7 cellular contexts compared by ENCODE assay signal in genomic region chr2:128027278-128027800, GRCh38.
DNase-seq lines count a peak whose midpoint lies in the region; ATAC-seq, FAIRE-seq and TF ChIP-seq lines count a peak whose summit lies in the region.

No MANE protein-coding gene starts in this region.

- H3K4me3 ChIP-seq in astrocyte of the spinal cord (ENCODE audit: low read depth, low read length) = peak overlapping the region; percentile 91

- TF ChIP-seq CTCF in astrocyte of the spinal cord (IDR thresholded peaks at IDR 0.05; ENCODE audit: low read depth, low read length) = no peak

- ATAC-seq in HG03039 (IDR thresholded peaks at IDR 0.05; ENCODE audit: unreplicated experiment) = peak; percentile 80

- in situ Hi-C loops in astrocyte of the spinal cord (cut with HindIII; ENCODE audit: low sequenced_read_pairs) = no loop called here

- peak; percentile 94 for DNase-seq in GM18507 (ENCODE audit: extremely low spot score, insufficient read length, low read depth)
- peak; percentile 81 for DNase-seq in NCI-H2029 treated with DMSO at 0.1 percent for 48 hours (lab: John Stamatoyannopoulos, UW)
- peak; percentile 98 for DNase-seq in T1000 (lab: John Stamatoyannopoulos, UW)
- DNase-seq in astrocyte of the spinal cord (ENCODE audit: low read depth, low spot score) = peak; percentile 100
- DNase-seq in hypothalamus (lab: John Stamatoyannopoulos, UW) = peak; percentile 80 to 100 (median 99)
- peak; percentile 94 for DNase-seq in retina

- FAIRE-seq in GM18507 (lab: Jason Lieb, UNC) = peak; percentile 84

Comparison
In these comparisons a context has a peak if more than half of its experiments do, and no peak if none do; other contexts are left out.
1. Peak in every context shown above with its lines: DNase-seq, ATAC-seq and H3K4me3 ChIP-seq.